In the genomic region with DNA sequence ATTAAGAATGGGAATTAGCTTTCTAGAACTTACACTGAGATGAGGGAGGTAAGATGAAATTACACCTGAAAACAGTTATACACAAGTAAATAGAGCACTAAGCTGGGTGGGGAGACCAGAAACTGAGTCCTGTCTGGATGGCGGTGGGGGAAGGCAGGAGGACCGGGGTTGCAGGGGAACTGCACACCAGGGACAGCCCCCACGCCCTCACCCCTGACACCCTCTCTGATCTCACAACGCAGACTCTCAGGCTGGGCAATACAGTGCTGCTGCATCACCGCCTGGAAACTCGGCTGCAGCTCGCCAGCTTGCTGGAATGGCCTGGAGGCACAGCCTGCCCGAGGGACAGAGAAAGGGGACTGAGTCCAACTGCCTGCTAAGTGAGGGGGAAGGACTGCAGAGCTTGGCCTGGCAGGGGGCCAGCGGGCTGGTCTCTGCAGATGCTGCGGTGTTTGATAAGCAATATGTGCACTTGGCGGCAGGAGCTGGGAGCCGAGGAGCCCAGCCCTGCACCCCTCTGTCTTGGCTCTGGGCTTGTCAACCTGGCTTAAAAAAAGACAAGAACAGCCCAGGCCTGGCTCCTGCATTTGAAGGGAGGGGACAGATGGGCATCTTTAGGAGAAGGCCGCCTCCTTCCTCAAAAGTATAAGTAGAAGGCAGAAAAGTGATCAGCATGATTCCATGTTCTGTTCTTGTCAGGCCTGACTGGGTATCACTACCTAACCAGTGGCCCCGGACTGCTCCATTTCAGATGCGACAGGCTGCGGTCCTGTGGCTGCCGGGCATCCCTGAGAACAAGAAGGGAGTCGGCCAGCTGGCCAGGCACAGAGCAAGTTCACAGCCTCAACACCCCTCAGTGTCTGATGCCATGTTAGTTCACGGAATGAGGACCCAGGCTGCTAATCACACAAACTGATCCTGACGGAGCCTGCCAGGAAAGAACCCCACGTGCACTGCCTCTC, we compare ENCODE assay signal across 1 cellular context.
TF ChIP-seq lines count a peak whose summit lies in the region.

No MANE protein-coding gene starts in this region.

TF ChIP-seq in K562, 482 proteins besides CTCF, POLR2A, EP300 and RAD21 (continued from another document and continues in another):
- no peak for TF ChIP-seq TRIM25 (IDR thresholded peaks at IDR 0.05; ENCODE audit: borderline replicate concordance)
- TF ChIP-seq ZNF3 (CRISPR knock-in tag; IDR thresholded peaks at IDR 0.05) = no peak
- TF ChIP-seq ERF (CRISPR knock-in tag; IDR thresholded peaks at IDR 0.05) = no peak
- no peak for TF ChIP-seq RBM39 (optimal IDR thresholded peaks at IDR 0.05; ENCODE audit: low read depth, low read length)
- TF ChIP-seq TCF7 (IDR thresholded peaks at IDR 0.05; ENCODE audit: borderline replicate concordance) = 0 out of 2 replicates have a peak, but pooled peaks have one; percentile 20
- TF ChIP-seq ZFX (CRISPR knock-in tag; IDR thresholded peaks at IDR 0.05) = no peak
- no peak for TF ChIP-seq BRD4 (IDR thresholded peaks at IDR 0.05)
- no peak for TF ChIP-seq FOXJ3 (CRISPR knock-in tag; IDR thresholded peaks at IDR 0.05)
- TF ChIP-seq HINFP (tag; conservative IDR thresholded peaks at IDR 0.05; ENCODE audit: low read depth) = no peak
- peak; percentile 81 for TF ChIP-seq KLF16 (IDR thresholded peaks at IDR 0.05)
- TF ChIP-seq NCOA4 (IDR thresholded peaks at IDR 0.05; ENCODE audit: partially characterized antibody) = no peak
- peak; percentile 13 for TF ChIP-seq NEUROD1 (IDR thresholded peaks at IDR 0.05; ENCODE audit: borderline replicate concordance, low read depth, low read length, partially characterized antibody)
- no peak for TF ChIP-seq ARHGAP35 (IDR thresholded peaks at IDR 0.05; ENCODE audit: partially characterized antibody)
- no peak for TF ChIP-seq ZNF174 (CRISPR knock-in tag; IDR thresholded peaks at IDR 0.05)
- TF ChIP-seq CREM (IDR thresholded peaks at IDR 0.05; ENCODE audit: low read depth) = peak; percentile 56
- TF ChIP-seq TBP (optimal IDR thresholded peaks at IDR 0.05; ENCODE audit: low read depth, low read length) = no peak
- no peak for TF ChIP-seq EHMT2 (IDR thresholded peaks at IDR 0.05)
- TF ChIP-seq, protein P1, sequence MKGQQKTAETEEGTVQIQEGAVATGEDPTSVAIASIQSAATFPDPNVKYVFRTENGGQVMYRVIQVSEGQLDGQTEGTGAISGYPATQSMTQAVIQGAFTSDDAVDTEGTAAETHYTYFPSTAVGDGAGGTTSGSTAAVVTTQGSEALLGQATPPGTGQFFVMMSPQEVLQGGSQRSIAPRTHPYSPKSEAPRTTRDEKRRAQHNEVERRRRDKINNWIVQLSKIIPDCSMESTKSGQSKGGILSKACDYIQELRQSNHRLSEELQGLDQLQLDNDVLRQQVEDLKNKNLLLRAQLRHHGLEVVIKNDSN (CRISPR knock-in tag; IDR thresholded peaks at IDR 0.05) = no peak
- TF ChIP-seq ELF4 (CRISPR knock-in tag; IDR thresholded peaks at IDR 0.05) = no peak
- no peak for TF ChIP-seq THAP12 (CRISPR knock-in tag; IDR thresholded peaks at IDR 0.05)
- TF ChIP-seq, protein P2, sequence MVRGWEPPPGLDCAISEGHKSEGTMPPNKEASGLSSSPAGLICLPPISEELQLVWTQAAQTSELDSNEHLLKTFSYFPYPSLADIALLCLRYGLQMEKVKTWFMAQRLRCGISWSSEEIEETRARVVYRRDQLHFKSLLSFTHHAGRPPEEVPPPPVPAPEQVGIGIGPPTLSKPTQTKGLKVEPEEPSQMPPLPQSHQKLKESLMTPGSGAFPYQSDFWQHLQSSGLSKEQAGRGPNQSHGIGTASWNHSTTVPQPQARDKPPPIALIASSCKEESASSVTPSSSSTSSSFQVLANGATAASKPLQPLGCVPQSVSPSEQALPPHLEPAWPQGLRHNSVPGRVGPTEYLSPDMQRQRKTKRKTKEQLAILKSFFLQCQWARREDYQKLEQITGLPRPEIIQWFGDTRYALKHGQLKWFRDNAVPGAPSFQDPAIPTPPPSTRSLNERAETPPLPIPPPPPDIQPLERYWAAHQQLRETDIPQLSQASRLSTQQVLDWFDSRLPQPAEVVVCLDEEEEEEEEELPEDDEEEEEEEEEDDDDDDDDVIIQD (CRISPR knock-in tag; IDR thresholded peaks at IDR 0.05) = no peak
- no peak for TF ChIP-seq CBX1 (IDR thresholded peaks at IDR 0.05; ENCODE audit: low read depth)
- no peak for TF ChIP-seq KDM5B (IDR thresholded peaks at IDR 0.05; ENCODE audit: insufficient replicate concordance, low read depth, low read length)
- TF ChIP-seq DPF2 (IDR thresholded peaks at IDR 0.05) = peak; percentile 62; the same call in 1 of the 2 replicates
- TF ChIP-seq RB1 (IDR thresholded peaks at IDR 0.05; ENCODE audit: low read depth) = no peak; the same call in 1 of the 2 replicates
- TF ChIP-seq, protein P3, sequence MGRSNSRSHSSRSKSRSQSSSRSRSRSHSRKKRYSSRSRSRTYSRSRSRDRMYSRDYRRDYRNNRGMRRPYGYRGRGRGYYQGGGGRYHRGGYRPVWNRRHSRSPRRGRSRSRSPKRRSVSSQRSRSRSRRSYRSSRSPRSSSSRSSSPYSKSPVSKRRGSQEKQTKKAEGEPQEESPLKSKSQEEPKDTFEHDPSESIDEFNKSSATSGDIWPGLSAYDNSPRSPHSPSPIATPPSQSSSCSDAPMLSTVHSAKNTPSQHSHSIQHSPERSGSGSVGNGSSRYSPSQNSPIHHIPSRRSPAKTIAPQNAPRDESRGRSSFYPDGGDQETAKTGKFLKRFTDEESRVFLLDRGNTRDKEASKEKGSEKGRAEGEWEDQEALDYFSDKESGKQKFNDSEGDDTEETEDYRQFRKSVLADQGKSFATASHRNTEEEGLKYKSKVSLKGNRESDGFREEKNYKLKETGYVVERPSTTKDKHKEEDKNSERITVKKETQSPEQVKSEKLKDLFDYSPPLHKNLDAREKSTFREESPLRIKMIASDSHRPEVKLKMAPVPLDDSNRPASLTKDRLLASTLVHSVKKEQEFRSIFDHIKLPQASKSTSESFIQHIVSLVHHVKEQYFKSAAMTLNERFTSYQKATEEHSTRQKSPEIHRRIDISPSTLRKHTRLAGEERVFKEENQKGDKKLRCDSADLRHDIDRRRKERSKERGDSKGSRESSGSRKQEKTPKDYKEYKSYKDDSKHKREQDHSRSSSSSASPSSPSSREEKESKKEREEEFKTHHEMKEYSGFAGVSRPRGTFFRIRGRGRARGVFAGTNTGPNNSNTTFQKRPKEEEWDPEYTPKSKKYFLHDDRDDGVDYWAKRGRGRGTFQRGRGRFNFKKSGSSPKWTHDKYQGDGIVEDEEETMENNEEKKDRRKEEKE (IDR thresholded peaks at IDR 0.05; ENCODE audit: borderline replicate concordance in 1 of 2, control insufficient read depth in 1 of 2, low read depth in 2 of 2, low read length in 1 of 2) = no peak
- TF ChIP-seq ZNF79 (CRISPR knock-in tag; IDR thresholded peaks at IDR 0.05; ENCODE audit: low read depth) = no peak
- TF ChIP-seq ZNF717 (CRISPR knock-in tag; IDR thresholded peaks at IDR 0.05) = no peak
- no peak for TF ChIP-seq EP400 (IDR thresholded peaks at IDR 0.05)
- no peak for TF ChIP-seq TRIM24 (IDR thresholded peaks at IDR 0.05)
- TF ChIP-seq ZNF644 (tag; IDR thresholded peaks at IDR 0.05; ENCODE audit: low read depth) = no peak
- no peak for TF ChIP-seq TAF7 (tag; IDR thresholded peaks at IDR 0.05)
- no peak for TF ChIP-seq CREB3 (tag; conservative IDR thresholded peaks at IDR 0.05; ENCODE audit: low read depth)
- no peak for TF ChIP-seq PHF8 (IDR thresholded peaks at IDR 0.05; ENCODE audit: borderline replicate concordance, low read length)
- no peak for TF ChIP-seq NCOA2 (IDR thresholded peaks at IDR 0.05; ENCODE audit: partially characterized antibody in 2 of 2)
- TF ChIP-seq, protein P4, sequence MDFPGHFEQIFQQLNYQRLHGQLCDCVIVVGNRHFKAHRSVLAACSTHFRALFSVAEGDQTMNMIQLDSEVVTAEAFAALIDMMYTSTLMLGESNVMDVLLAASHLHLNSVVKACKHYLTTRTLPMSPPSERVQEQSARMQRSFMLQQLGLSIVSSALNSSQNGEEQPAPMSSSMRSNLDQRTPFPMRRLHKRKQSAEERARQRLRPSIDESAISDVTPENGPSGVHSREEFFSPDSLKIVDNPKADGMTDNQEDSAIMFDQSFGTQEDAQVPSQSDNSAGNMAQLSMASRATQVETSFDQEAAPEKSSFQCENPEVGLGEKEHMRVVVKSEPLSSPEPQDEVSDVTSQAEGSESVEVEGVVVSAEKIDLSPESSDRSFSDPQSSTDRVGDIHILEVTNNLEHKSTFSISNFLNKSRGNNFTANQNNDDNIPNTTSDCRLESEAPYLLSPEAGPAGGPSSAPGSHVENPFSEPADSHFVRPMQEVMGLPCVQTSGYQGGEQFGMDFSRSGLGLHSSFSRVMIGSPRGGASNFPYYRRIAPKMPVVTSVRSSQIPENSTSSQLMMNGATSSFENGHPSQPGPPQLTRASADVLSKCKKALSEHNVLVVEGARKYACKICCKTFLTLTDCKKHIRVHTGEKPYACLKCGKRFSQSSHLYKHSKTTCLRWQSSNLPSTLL (IDR thresholded peaks at IDR 0.05) = no peak
- no peak for TF ChIP-seq STAT6 (CRISPR knock-in tag; IDR thresholded peaks at IDR 0.05)
- TF ChIP-seq ELK3 (CRISPR knock-in tag; IDR thresholded peaks at IDR 0.05) = no peak
- no peak for TF ChIP-seq TCF7L2 (IDR thresholded peaks at IDR 0.05; ENCODE audit: low read depth, low read length)
- no peak; the same call in 1 of the 2 replicates for TF ChIP-seq EGR1 (conservative IDR thresholded peaks at IDR 0.05)
